ENCODE assay signal across 8 cellular contexts in genomic region chr15:84748274-84749110, GRCh38. TPM values are rescaled to one million over a fixed set of nuclear protein-coding genes. Genes with fewer than 3 reads are reported as not detected.
DNase-seq lines count a peak whose midpoint lies in the region; ATAC-seq and TF ChIP-seq lines count a peak whose summit lies in the region.

Gene ZNF592 (plus strand): TSS chr15:84748592. CDS start chr15:84782676, 34,084 bp downstream.

- H3K27me3 Mint-ChIP-seq in activated CD4-positive, alpha-beta memory T cell treated with anti-CD3 and anti-CD28 coated beads for 36 hours = no peaks in the 10 kb centered on the region

- peak within 1 kb of the TSS; percentile 98 for H3K27ac Mint-ChIP-seq in activated CD4-positive, alpha-beta memory T cell treated with anti-CD3 and anti-CD28 coated beads for 36 hours

- H3K27ac ChIP-seq in 22Rv1 = peak within 1 kb of the TSS; percentile 98
- peak within 1 kb of the TSS; percentile 100 for H3K27ac ChIP-seq in lower lobe of right lung

- DNase-seq in NCI-H460 (ENCODE audit: extremely low read depth, low read depth) (peak; percentile 55), ecto neural progenitor cell (ENCODE audit: low spot score) (peak; percentile 88), lower lobe of right lung (peak; percentile 91)
- peak; percentile 84 for DNase-seq in activated CD4-positive, alpha-beta memory T cell treated with anti-CD3 and anti-CD28 coated beads for 36 hours
- DNase-seq in stimulated activated CD4-positive, alpha-beta T cell treated with anti-CD3 and anti-CD28 coated beads, TNF-alpha, amount 100 ng/mL, for 4 hours (ENCODE audit: low read depth in 3 of 3) = peak; percentile 67 to 79 (median 70)

- TF ChIP-seq CTCF in 22Rv1 (IDR thresholded peaks at IDR 0.05) (peak; percentile 66), lower lobe of right lung (IDR thresholded peaks at IDR 0.05) (no peak)

- H3K4me3 Mint-ChIP-seq in activated CD4-positive, alpha-beta memory T cell treated with anti-CD3 and anti-CD28 coated beads for 36 hours = peak within 1 kb of the TSS; percentile 97

- no peaks in the 10 kb centered on the region for H3K36me3 ChIP-seq in lower lobe of right lung

- peaks cover 63% of the 10 kb centered on the region for H3K4me1 ChIP-seq in lower lobe of right lung

- H3K4me1 Mint-ChIP-seq in activated CD4-positive, alpha-beta memory T cell treated with anti-CD3 and anti-CD28 coated beads for 36 hours (ENCODE audit: low read depth) = peaks cover 57% of the 10 kb centered on the region

- H3K36me3 Mint-ChIP-seq in activated CD4-positive, alpha-beta memory T cell treated with anti-CD3 and anti-CD28 coated beads for 36 hours = peaks cover 20% of the 10 kb centered on the region

- no peaks in the 10 kb centered on the region for H3K9me3 Mint-ChIP-seq in activated CD4-positive, alpha-beta memory T cell treated with anti-CD3 and anti-CD28 coated beads for 36 hours

- H3K27me3 ChIP-seq in lower lobe of right lung (ENCODE audit: low read depth) = no peaks in the 10 kb centered on the region

- H3K9me3 ChIP-seq in lower lobe of right lung = no peaks in the 10 kb centered on the region

- intact Hi-C loops in activated CD4-positive, alpha-beta memory T cell treated with anti-CD3 and anti-CD28 coated beads for 36 hours (cut with micrococcal nuclease) = loop anchor here (1.0 to 5.0 kb wide), 3 partner anchors 13 to 234 kb away; partner anchors contain the start of genes PDE8A and SEC11A
- intact Hi-C loops in lower lobe of right lung (cut with DNase I) = no loop called here

- ATAC-seq in GM18517 (IDR thresholded peaks at IDR 0.05; ENCODE audit: unreplicated experiment) (peak; percentile 37), HG02981 (IDR thresholded peaks at IDR 0.05; ENCODE audit: unreplicated experiment) (peak; percentile 48), lower lobe of right lung (peak; percentile 86 to 87)

- CTCF ChIA-PET in activated CD4-positive, alpha-beta memory T cell treated with anti-CD3 and anti-CD28 coated beads for 36 hours (lab: Charles Lee) = interaction anchor here (0.6 to 2.7 kb wide), 10 partner anchors 12 to 177 kb away, joined by 3 to 12 read pairs (median 4); partner anchors contain the start of genes NMB, SEC11A and WDR73

- H3K4me3 ChIP-seq in lower lobe of right lung = peak within 1 kb of the TSS; percentile 90

- POLR2A ChIA-PET in activated CD4-positive, alpha-beta memory T cell treated with anti-CD3 and anti-CD28 coated beads for 36 hours (lab: Charles Lee) = interaction anchor here (0.9 to 2.7 kb wide), 9 partner anchors 13 to 113 kb away, joined by 3 to 24 read pairs (median 4); partner anchors contain the start of genes SEC11A and WDR73

RNA-seq across cellular contexts. Expression of gene ZNF592, which starts in this region (rescaled TPM):
- 8.1 and 8.4 TPM in 2 replicates for total RNA-seq in NCI-H460 (2014; rRNA removed; shearing (Covaris generic))
- polyA plus RNA-seq in NCI-H460 (2014; cell fraction: nucleus; rRNA removed) = 7.9 and 8.6 TPM in 2 replicates
- total RNA-seq in activated CD4-positive, alpha-beta memory T cell treated with anti-CD3 and anti-CD28 coated beads for 36 hours = 10 to 100 TPM; 23.8 to 24.3 TPM
- 34.8 TPM for total RNA-seq in lower lobe of right lung

Comparison
In these comparisons a context has a peak if more than half of its experiments do, and no peak if none do; other contexts are left out.
1. Peak in every context shown above with its lines: DNase-seq, ATAC-seq, H3K4me3 ChIP-seq and H3K27ac ChIP-seq.